ENCODE assay signal across 22 cellular contexts in the genomic region with DNA sequence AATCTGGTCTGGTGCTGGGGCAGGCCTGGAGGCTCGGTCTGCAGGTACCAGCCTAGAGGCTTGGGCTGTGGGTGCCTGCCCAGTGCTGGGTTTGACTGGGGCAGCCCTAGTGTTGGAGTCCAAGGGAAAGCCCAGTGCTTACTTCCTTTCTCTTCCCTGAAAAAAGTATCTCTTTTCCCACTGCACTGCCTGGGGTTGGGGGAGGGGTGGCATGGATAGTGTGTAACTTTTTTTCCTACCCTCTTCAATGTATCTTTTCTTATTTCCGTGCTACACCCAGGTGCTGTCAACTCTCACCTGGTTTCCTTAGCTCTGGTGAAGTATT. TPM values are rescaled to one million over a fixed set of nuclear protein-coding genes. Genes with fewer than 3 reads are reported as not detected.
DNase-seq lines count a peak whose midpoint lies in the region; ATAC-seq, FAIRE-seq and TF ChIP-seq lines count a peak whose summit lies in the region.
"Had no signal": no experiment of that assay in that cellular context is flagged by ENCODE, and none has a peak within 500 bp of the region (broad histone marks: within the 10 kb centered on the region; RNA-seq: fewer than 3 reads in every experiment).

No MANE protein-coding gene starts in this region.

- TF ChIP-seq CTCF in SK-N-SH (IDR thresholded peaks at IDR 0.05) (no peak), astrocyte (IDR thresholded peaks at IDR 0.05; ENCODE audit: insufficient read depth, low read depth, low read length) (no peak), stomach (IDR thresholded peaks at IDR 0.05) (no peak)

- no peaks in the 10 kb centered on the region for H3K27me3 Mint-ChIP-seq in astrocyte (ENCODE audit: low read depth, unreplicated experiment)
- H3K27me3 Mint-ChIP-seq: effector memory CD8-positive, alpha-beta T cell had no signal

- H3K9ac ChIP-seq in SK-N-SH: no peak overlapping the region
- peak overlapping the region; percentile 31 for H3K9ac ChIP-seq in astrocyte (ENCODE audit: low read length)
- no peak overlapping the region for H3K9ac ChIP-seq in muscle layer of colon (ENCODE audit: low read length)
- H3K9ac ChIP-seq: BLaER1 treated with 17β-estradiol and CSF1 and Interleukin-3, amounts not matched to agents 10 nM and 100 nM had no signal

- no peak for TF ChIP-seq POLR2A in stomach (IDR thresholded peaks at IDR 0.05)

- H3K79me2 ChIP-seq in SK-N-SH (ENCODE audit: insufficient read depth): no peaks in the 10 kb centered on the region
- no peaks in the 10 kb centered on the region for H3K79me2 ChIP-seq in astrocyte (ENCODE audit: insufficient read depth, low read length)

- DNase-seq in SK-N-SH (no peak), astrocyte (ENCODE audit: low read depth) (no peak), stomach (no peak), SIG-M5 treated with dmso at 0.1 percent for 504 hours (lab: John Stamatoyannopoulos, UW; ENCODE audit: unreplicated experiment) (no peak), nucleus accumbens (lab: John Stamatoyannopoulos, UW) (no peak), NCI-H510A treated with DMSO at 0.1 percent for 48 hours (lab: John Stamatoyannopoulos, UW) (no peak)
- DNase-seq: activated CD8-positive, alpha-beta memory T cell treated with anti-CD3 and anti-CD28 coated beads, Interleukin-2, amount 50 U/mL, for 4 hours; activated effector memory CD4-positive, alpha-beta T cell treated with Interleukin-2 at 50 U/mL for 16 hours; effector memory CD8-positive, alpha-beta T cell; NCI-H1092; NCI-H2107; NCI-H524 treated with DMSO at 0.1 percent for 48 hours; occipital lobe; stimulated activated CD4-positive, alpha-beta T cell treated with anti-CD3 and anti-CD28 coated beads, Interleukin-2, amount 100 ng/mL, for 48 hours; T1000 had no signal

- POLR2A ChIA-PET in SK-N-SH (lab: Yijun Ruan, JAX): no interaction called here

- no peaks in the 10 kb centered on the region for H3F3A ChIP-seq in SK-N-SH (replicated peaks; ENCODE audit: insufficient read depth)

- H3K9me3 Mint-ChIP-seq in astrocyte (ENCODE audit: unreplicated experiment): no peaks in the 10 kb centered on the region
- H3K9me3 Mint-ChIP-seq: effector memory CD8-positive, alpha-beta T cell had no signal

- H3K4me1 Mint-ChIP-seq in astrocyte (ENCODE audit: low read depth, unreplicated experiment): peaks cover 7% of the 10 kb centered on the region

- H3K36me3 Mint-ChIP-seq in astrocyte (ENCODE audit: low read depth, unreplicated experiment): no peaks in the 10 kb centered on the region

- no peak for TF ChIP-seq RAD21 in SK-N-SH (IDR thresholded peaks at IDR 0.05; ENCODE audit: low read length)

- CTCF ChIA-PET in SK-N-SH (lab: Yijun Ruan, JAX): no interaction called here

- H3K9me3 ChIP-seq in SK-N-SH: no peaks in the 10 kb centered on the region
- no peaks in the 10 kb centered on the region for H3K9me3 ChIP-seq in astrocyte (ENCODE audit: insufficient read depth, low read depth, low read length)
- no peaks in the 10 kb centered on the region for H3K9me3 ChIP-seq in muscle layer of colon (ENCODE audit: low read length)
- no peaks in the 10 kb centered on the region for H3K9me3 ChIP-seq in stomach
- H3K9me3 ChIP-seq: BLaER1 treated with 17β-estradiol and CSF1 and Interleukin-3, amounts not matched to agents 10 nM and 100 nM had no signal

- FAIRE-seq in astrocyte (lab: Jason Lieb, UNC): no peak
- FAIRE-seq: D721Med had no signal

- H2AFZ ChIP-seq in SK-N-SH (ENCODE audit: low read depth) (no peak overlapping the region), astrocyte (ENCODE audit: low read depth, low read length) (no peak overlapping the region)

- no peaks in the 10 kb centered on the region for H4K20me1 ChIP-seq in SK-N-SH (ENCODE audit: insufficient read depth)
- no peaks in the 10 kb centered on the region for H4K20me1 ChIP-seq in astrocyte (ENCODE audit: insufficient read depth, low read length)
- H4K20me1 ChIP-seq: BLaER1 treated with 17β-estradiol and CSF1 and Interleukin-3, amounts not matched to agents 10 nM and 100 nM had no signal

- H3K9me2 ChIP-seq in SK-N-SH: no peaks in the 10 kb centered on the region

- TF ChIP-seq EP300 in SK-N-SH (IDR thresholded peaks at IDR 0.05; ENCODE audit: borderline replicate concordance in 1 of 2, low read depth in 1 of 2, low read length in 1 of 2): no peak
- TF ChIP-seq EP300 in stomach (IDR thresholded peaks at IDR 0.05): no peak

- WGBS in SK-N-SH (ENCODE audit: low lambda C conversion rate): 61% methylated on average over 2 of the region's 2 CpGs
- WGBS in stomach, 5 donors: 47 to 79% (median 60%) methylated on average over 1 to 2 of the region's 2 CpGs

- ATAC-seq in SK-N-SH treated with all-trans-retinoic acid at 6 μM for 48 hours: peak; percentile 18; the same call in 1 of the 3 replicates
- ATAC-seq: effector memory CD8-positive, alpha-beta T cell had no signal

- H3K36me3 ChIP-seq in SK-N-SH (replicated peaks in 1 of 2; ENCODE audit: control insufficient read depth in 1 of 2, insufficient read depth in 2 of 2, low read length in 1 of 2) (no peaks in the 10 kb centered on the region), astrocyte (ENCODE audit: insufficient read depth, low read length) (no peaks in the 10 kb centered on the region), muscle layer of colon (ENCODE audit: insufficient read depth, low read length) (no peaks in the 10 kb centered on the region), stomach (no peaks in the 10 kb centered on the region)

- intact Hi-C loops in stomach (cut with DNase I; ENCODE audit: low total_unique reads): no loop called here

- H3K27ac ChIP-seq in SK-N-SH (ENCODE audit: low read depth in 2 of 2, low read length in 1 of 2) (no peak overlapping the region), astrocyte (ENCODE audit: low read depth, low read length) (no peak overlapping the region), muscle layer of colon (ENCODE audit: low read depth, low read length) (peak overlapping the region; percentile 52), stomach (peak overlapping the region in 4 of 5 donors; percentile 53 to 67 (median 58))
- H3K27ac ChIP-seq: 22Rv1; BLaER1 treated with 17β-estradiol and CSF1 and Interleukin-3, amounts not matched to agents 10 nM and 100 nM; SK-N-MC had no signal

- no peak overlapping the region for H3K4me3 Mint-ChIP-seq in astrocyte (ENCODE audit: unreplicated experiment)
- H3K4me3 Mint-ChIP-seq: effector memory CD8-positive, alpha-beta T cell had no signal

- H3K4me1 ChIP-seq in SK-N-SH (ENCODE audit: control insufficient read depth in 1 of 2, insufficient read depth in 2 of 2, low read depth in 1 of 2, low read length in 1 of 2) (no peaks in the 10 kb centered on the region), astrocyte (ENCODE audit: insufficient read depth, low read length) (peaks cover 7% of the 10 kb centered on the region), muscle layer of colon (ENCODE audit: insufficient read depth, low read length) (peaks cover 4% of the 10 kb centered on the region), stomach (peaks cover 0 to 9% (median 2%) of the 10 kb centered on the region in 4 donors)

- no peak overlapping the region for H3K27ac Mint-ChIP-seq in astrocyte (ENCODE audit: unreplicated experiment)
- H3K27ac Mint-ChIP-seq: effector memory CD8-positive, alpha-beta T cell had no signal

- H3K27me3 ChIP-seq in SK-N-SH (ENCODE audit: insufficient read depth): no peaks in the 10 kb centered on the region
- H3K27me3 ChIP-seq in astrocyte (ENCODE audit: insufficient read depth, low read length): no peaks in the 10 kb centered on the region
- peaks cover 0 to 9% of the 10 kb centered on the region in 2 donors for H3K27me3 ChIP-seq in muscle layer of colon (ENCODE audit: control insufficient read depth in 1 of 2, insufficient read depth in 2 of 2, low read length in 2 of 2)
- no peaks in the 10 kb centered on the region for H3K27me3 ChIP-seq in stomach

- H3K4me3 ChIP-seq in SK-N-SH (ENCODE audit: low read depth in 2 of 2, low read length in 1 of 2) (no peak overlapping the region), astrocyte (ENCODE audit: insufficient read depth, low read depth, low read length) (no peak overlapping the region), muscle layer of colon (ENCODE audit: low read depth in 1 of 2, low read length in 2 of 2) (peak overlapping the region; percentile 0 to 8), stomach (no peak overlapping the region)
- H3K4me3 ChIP-seq: BLaER1 treated with 17β-estradiol and CSF1 and Interleukin-3, amounts not matched to agents 10 nM and 100 nM; SK-N-MC; skin epidermis had no signal

- H3K4me2 ChIP-seq in SK-N-SH (no peak overlapping the region; the same call in 1 of the 2 replicates), astrocyte (ENCODE audit: low read length) (peak overlapping the region; percentile 65)
- H3K4me2 ChIP-seq: BLaER1 treated with 17β-estradiol and CSF1 and Interleukin-3, amounts not matched to agents 10 nM and 100 nM had no signal

TF ChIP-seq in SK-N-SH treated with all-trans-retinoic acid at 6 μM for 48 hours, 23 proteins besides CTCF, POLR2A, EP300 and RAD21 (continues in another document):
- no peak for TF ChIP-seq GLIS3 (CRISPR knock-in tag; IDR thresholded peaks at IDR 0.05)
- TF ChIP-seq BACH2 (CRISPR knock-in tag; IDR thresholded peaks at IDR 0.05; ENCODE audit: borderline replicate concordance): no peak

TF ChIP-seq in SK-N-SH, 30 proteins besides CTCF, POLR2A, EP300 and RAD21 (continues in another document):
- no peak for TF ChIP-seq TEAD4 (IDR thresholded peaks at IDR 0.05; ENCODE audit: borderline replicate concordance, insufficient read depth)
- no peak for TF ChIP-seq FOXM1 (IDR thresholded peaks at IDR 0.05; ENCODE audit: low read depth)
- no peak for TF ChIP-seq POLR2AphosphoS5 (IDR thresholded peaks at IDR 0.05; ENCODE audit: low read depth, low read length)
- TF ChIP-seq GATA2 (CRISPR knock-in tag; IDR thresholded peaks at IDR 0.05): no peak
- TF ChIP-seq TAF1 (IDR thresholded peaks at IDR 0.05; ENCODE audit: borderline replicate concordance, low read depth, low read length): no peak
- TF ChIP-seq FOSL2 (IDR thresholded peaks at IDR 0.05; ENCODE audit: borderline replicate concordance, low read depth): no peak
- TF ChIP-seq CHD2 (IDR thresholded peaks at IDR 0.05; ENCODE audit: low read length, partially characterized antibody): no peak

RNA-seq across cellular contexts. Expression of gene KANTR, which starts 21.6 kb away (rescaled TPM):
- polyA plus RNA-seq in SK-N-SH (2012; rRNA removed) (2.1 and 3.2 TPM in 2 replicates), stomach (1 to 10 TPM; 1.1 to 6.2 (median 1.6) TPM)
- 1.4 and 1.6 TPM in 2 replicates for polyA plus RNA-seq in SK-N-SH (2012; cell fraction: cytosol; rRNA removed)
- 6.8 and 12.0 TPM in 2 replicates for polyA plus RNA-seq in SK-N-SH (2012; cell fraction: nucleus; rRNA removed)
- total RNA-seq in astrocyte (5.9 and 6.8 TPM in 2 replicates), stomach (10 to 100 TPM in 4 of 5 donors, 1 to 10 TPM in 1; 6.7 to 35.6 (median 18.7) TPM)

RNA-seq across cellular contexts. Expression of gene TSPYL2, which starts 33.3 kb away (rescaled TPM):
- polyA plus RNA-seq in SK-N-SH (2012; rRNA removed): 26.4 and 32.4 TPM in 2 replicates
- 12.5 and 13.3 TPM in 2 replicates for polyA plus RNA-seq in SK-N-SH (2012; cell fraction: cytosol; rRNA removed)
- 119 and 178 TPM in 2 replicates for polyA plus RNA-seq in SK-N-SH (2012; cell fraction: nucleus; rRNA removed)
- 30.7 and 31.5 TPM in 2 replicates for total RNA-seq in astrocyte
- 100 to 1,000 TPM in 1 of 5 donors, 10 to 100 TPM in 4; 19.9 to 105 (median 48.7) TPM for total RNA-seq in stomach
- polyA plus RNA-seq in stomach: 10 to 100 TPM; 22.1 to 50.6 (median 34.2) TPM

Comparison
In these comparisons a context has a peak if more than half of its experiments do, and no peak if none do; other contexts are left out.
1. H3K27ac ChIP-seq: peak in muscle layer of colon (single experiment) and stomach (4 of 5); none in SK-N-SH (0 of 2) and astrocyte (single experiment).
2. H3K4me3 ChIP-seq: peak in muscle layer of colon (2 of 2); none in SK-N-SH (0 of 2), astrocyte (single experiment) and stomach (0 of 4).